ENCODE assay signal across 10 cellular contexts in the genomic region with DNA sequence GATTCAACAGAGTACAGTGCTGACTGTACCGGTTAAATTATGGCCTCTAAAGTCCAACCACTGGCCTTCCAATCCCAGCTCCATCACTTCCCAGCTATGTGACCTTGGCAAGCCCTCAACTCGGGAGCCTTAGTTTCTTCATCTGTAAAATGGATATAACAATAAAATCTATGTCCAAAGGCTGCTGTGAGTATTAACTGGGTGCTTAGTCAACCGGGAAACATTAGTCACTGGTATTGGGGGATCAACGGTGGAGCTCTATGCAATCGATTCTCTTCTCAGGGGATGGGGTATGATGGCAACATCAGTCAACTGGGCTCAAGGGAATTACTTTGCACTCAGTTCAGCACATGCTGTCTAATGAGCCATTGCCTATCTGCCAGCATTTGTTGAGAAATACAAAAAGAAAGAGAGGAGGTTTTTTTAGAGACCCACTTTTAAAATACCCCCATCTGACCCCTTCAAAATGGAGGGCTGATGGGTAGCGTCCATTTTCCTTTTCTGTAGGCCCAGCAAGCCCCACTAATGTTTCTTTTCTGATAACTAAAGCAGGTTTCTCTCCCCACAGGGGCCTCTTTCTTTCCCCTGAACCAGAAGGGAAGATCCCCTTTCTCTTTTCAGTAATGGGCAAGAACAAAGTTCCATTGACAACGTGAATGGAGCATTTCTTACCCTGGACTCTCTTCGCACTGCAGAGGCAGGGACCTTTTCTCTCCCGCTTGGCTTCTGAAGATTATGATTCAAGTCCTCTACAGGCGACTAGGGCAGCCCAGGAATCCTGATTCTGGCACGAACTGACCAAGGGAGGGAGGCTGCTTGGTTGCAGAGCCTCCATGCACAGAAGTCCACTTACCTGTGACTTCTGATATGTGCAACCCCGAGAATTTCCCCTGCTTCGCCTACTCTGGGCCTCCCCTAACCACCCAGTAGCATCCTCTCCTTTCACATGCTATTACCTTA. TPM values are rescaled to one million over a fixed set of nuclear protein-coding genes. Genes with fewer than 3 reads are reported as not detected.
DNase-seq lines count a peak whose midpoint lies in the region; ATAC-seq and TF ChIP-seq lines count a peak whose summit lies in the region.
"Had no signal": no experiment of that assay in that cellular context is flagged by ENCODE, and none has a peak within 500 bp of the region (broad histone marks: within the 10 kb centered on the region; RNA-seq: fewer than 3 reads in every experiment).

No MANE protein-coding gene starts in this region.

- TF ChIP-seq CTCF in C4-2B (conservative IDR thresholded peaks at IDR 0.05) (no peak), glutamatergic neuron (IDR thresholded peaks at IDR 0.05; ENCODE audit: partially characterized antibody, unreplicated experiment) (no peak), osteoblast (IDR thresholded peaks at IDR 0.05; ENCODE audit: extremely low read depth, low read depth, low read length) (no peak)

- H3K27me3 ChIP-seq in osteoblast (ENCODE audit: insufficient read depth, low read length), result no peaks in the 10 kb centered on the region
- H3K27me3 ChIP-seq: upper lobe of left lung had no signal

- H3K79me2 ChIP-seq in osteoblast (ENCODE audit: insufficient read depth, low read length), result no peaks in the 10 kb centered on the region

- no peak overlapping the region for H2AFZ ChIP-seq in osteoblast (ENCODE audit: low read length)

- H3K4me3 Mint-ChIP-seq in activated naive CD8-positive, alpha-beta T cell, result peak overlapping the region; percentile 71
- H3K4me3 Mint-ChIP-seq in glutamatergic neuron (ENCODE audit: unreplicated experiment), result no peak overlapping the region

- peaks cover 2% of the 10 kb centered on the region for H3K36me3 Mint-ChIP-seq in activated naive CD8-positive, alpha-beta T cell
- H3K36me3 Mint-ChIP-seq in glutamatergic neuron (ENCODE audit: unreplicated experiment), result no peaks in the 10 kb centered on the region

- no peaks in the 10 kb centered on the region for H3K27me3 Mint-ChIP-seq in activated naive CD8-positive, alpha-beta T cell
- peaks cover 4% of the 10 kb centered on the region for H3K27me3 Mint-ChIP-seq in glutamatergic neuron (ENCODE audit: unreplicated experiment)

- no peaks in the 10 kb centered on the region for H3K9me3 ChIP-seq in osteoblast (ENCODE audit: low read depth, low read length)
- H3K9me3 ChIP-seq: upper lobe of left lung had no signal

- H3K4me1 Mint-ChIP-seq in activated naive CD8-positive, alpha-beta T cell (ENCODE audit: low read depth), result peaks cover 90% of the 10 kb centered on the region
- peaks cover 5% of the 10 kb centered on the region for H3K4me1 Mint-ChIP-seq in glutamatergic neuron (ENCODE audit: low read depth, unreplicated experiment)

- H3K27ac ChIP-seq in C4-2B, result peak overlapping the region; percentile 48; the same call in 1 of the 2 replicates
- no peak overlapping the region for H3K27ac ChIP-seq in osteoblast (ENCODE audit: low read depth, low read length)
- H3K27ac ChIP-seq: upper lobe of left lung had no signal

- H3K4me2 ChIP-seq in osteoblast (ENCODE audit: insufficient read depth, low read length), result no peak overlapping the region

- no peak overlapping the region for H3K4me3 ChIP-seq in osteoblast (ENCODE audit: insufficient read depth, low read length)
- H3K4me3 ChIP-seq: upper lobe of left lung had no signal

- peaks cover 43% of the 10 kb centered on the region for H3K4me1 ChIP-seq in osteoblast (ENCODE audit: insufficient read depth, low read length)

- peak overlapping the region; percentile 99 for H3K27ac Mint-ChIP-seq in activated naive CD8-positive, alpha-beta T cell
- H3K27ac Mint-ChIP-seq in glutamatergic neuron (ENCODE audit: unreplicated experiment), result no peak overlapping the region

- no peaks in the 10 kb centered on the region for H3K9me3 Mint-ChIP-seq in activated naive CD8-positive, alpha-beta T cell (ENCODE audit: low read depth)
- H3K9me3 Mint-ChIP-seq in glutamatergic neuron (ENCODE audit: unreplicated experiment), result peaks cover 4% of the 10 kb centered on the region

- H4K20me1 ChIP-seq in osteoblast (ENCODE audit: insufficient read depth, low read length), result no peaks in the 10 kb centered on the region

- peak; percentile 12 for ATAC-seq in GM19035 (IDR thresholded peaks at IDR 0.05; ENCODE audit: unreplicated experiment)
- ATAC-seq in HG03039 (IDR thresholded peaks at IDR 0.05; ENCODE audit: unreplicated experiment), result peak; percentile 25
- ATAC-seq: Right ventricle myocardium inferior had no signal

- no peak for DNase-seq in NCI-H524 treated with DMSO at 0.1 percent for 48 hours (lab: John Stamatoyannopoulos, UW)
- DNase-seq in glutamatergic neuron, result no peak
- DNase-seq in osteoblast (ENCODE audit: insufficient read length, low spot score, missing footprints), result no peak
- no peak for DNase-seq in SW480 (ENCODE audit: low spot score)
- DNase-seq: upper lobe of left lung had no signal

- no peaks in the 10 kb centered on the region for H3K36me3 ChIP-seq in osteoblast (ENCODE audit: insufficient read depth, low read length)
- H3K36me3 ChIP-seq: upper lobe of left lung had no signal

RNA-seq across cellular contexts. Expression of gene AGFG1, which starts 8.7 kb away (rescaled TPM):
- total RNA-seq in glutamatergic neuron (ENCODE audit: unreplicated experiment), result 108 TPM
- 48.5 and 61.0 TPM in 2 replicates for total RNA-seq in osteoblast
